In genomic region chr6:51753635-51754034, GRCh38 we compare ENCODE assay signal across 8 cellular contexts.
DNase-seq lines count a peak whose midpoint lies in the region; ATAC-seq, FAIRE-seq and TF ChIP-seq lines count a peak whose summit lies in the region.

No MANE protein-coding gene starts in this region.

- TF ChIP-seq CTCF in bronchial epithelial cell (IDR thresholded peaks at IDR 0.05; ENCODE audit: insufficient read depth, low read length, severe bottlenecking) (peak; percentile 86), psoas muscle (IDR thresholded peaks at IDR 0.05) (peak; percentile 5)

- H3K36me3 ChIP-seq in bronchial epithelial cell (ENCODE audit: control insufficient read depth, insufficient read depth, low read length) (no peaks in the 10 kb centered on the region), psoas muscle (ENCODE audit: insufficient read depth in 1 of 2, low read depth in 1 of 2) (no peaks in the 10 kb centered on the region)

- H3K27me3 ChIP-seq in bronchial epithelial cell (ENCODE audit: control insufficient read depth, insufficient read depth, low read length): no peaks in the 10 kb centered on the region
- no peaks in the 10 kb centered on the region for H3K27me3 ChIP-seq in psoas muscle (ENCODE audit: insufficient read depth in 3 of 3, low read length in 2 of 3)

- WGBS in psoas muscle, 3 donors: 29 to 36% (median 31%) methylated on average over 6 of the region's 6 CpGs

- no peak overlapping the region for H3K4me3 ChIP-seq in bronchial epithelial cell (ENCODE audit: low read depth, low read length)
- no peak overlapping the region for H3K4me3 ChIP-seq in psoas muscle

- intact Hi-C loops in psoas muscle (cut with DNase I): no loop called here

- peak; percentile 66 for DNase-seq in NCI-H82 (lab: John Stamatoyannopoulos, UW)
- no peak for DNase-seq in NCI-H82 treated with DMSO at 0.1 percent for 48 hours (lab: John Stamatoyannopoulos, UW; ENCODE audit: unreplicated experiment)
- DNase-seq in HT1080 (ENCODE audit: low read depth): peak; percentile 1
- peak; percentile 13 for DNase-seq in bronchial epithelial cell (ENCODE audit: low read depth)
- DNase-seq in psoas muscle: no peak
- no peak for DNase-seq in cerebellar nuclear complex (lab: John Stamatoyannopoulos, UW)
- no peak for DNase-seq in activated naive CD4-positive, alpha-beta T cell treated with Interleukin-2 at 50 U/mL for 16 hours
- no peak for DNase-seq in GM12892 (ENCODE audit: insufficient read length)

- H3K4me1 ChIP-seq in psoas muscle: no peaks in the 10 kb centered on the region

- no peak for TF ChIP-seq POLR2A in GM12892 (IDR thresholded peaks at IDR 0.05; ENCODE audit: low read depth, low read length)

- FAIRE-seq in bronchial epithelial cell (lab: Jason Lieb, UNC) (no peak), GM12892 (lab: Jason Lieb, UNC) (no peak)

- no peak for ATAC-seq in psoas muscle

- H3K27ac ChIP-seq in psoas muscle: no peak overlapping the region

- H3K9me3 ChIP-seq in psoas muscle: no peaks in the 10 kb centered on the region

Comparison
In these comparisons a context has a peak if more than half of its experiments do, and no peak if none do; other contexts are left out.
1. DNase-seq: peak in NCI-H82 (single experiment), HT1080 (single experiment) and bronchial epithelial cell (single experiment); none in NCI-H82 treated with DMSO at 0.1 percent for 48 hours (single experiment), psoas muscle (0 of 2), cerebellar nuclear complex (0 of 2), activated naive CD4-positive, alpha-beta T cell treated with Interleukin-2 at 50 U/mL for 16 hours (single experiment) and GM12892 (single experiment).